ENCODE assay signal across 21 cellular contexts in the genomic region with DNA sequence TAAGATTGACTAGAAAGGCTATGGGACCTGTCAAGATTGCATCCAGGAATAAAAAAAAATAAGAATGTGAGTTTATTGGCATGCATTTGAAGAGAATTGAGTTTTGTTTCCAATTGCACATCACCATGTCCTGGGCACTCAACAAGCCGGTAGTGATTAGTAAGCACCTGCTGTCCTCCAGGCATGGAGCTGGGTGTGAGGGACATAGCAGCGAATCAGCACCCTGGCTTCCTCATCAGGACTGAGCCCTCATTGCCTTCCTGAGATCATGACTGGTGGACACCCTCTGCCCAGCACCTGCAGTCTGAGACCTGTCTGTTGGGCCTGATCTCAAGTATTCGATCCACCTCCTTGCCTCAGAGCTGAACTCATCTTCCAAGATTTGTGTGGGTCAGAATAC. TPM values are rescaled to one million over a fixed set of nuclear protein-coding genes. Genes with fewer than 3 reads are reported as not detected.
"Had no signal": no experiment of that assay in that cellular context is flagged by ENCODE, and none has a peak within 500 bp of the region (broad histone marks: within the 10 kb centered on the region; RNA-seq: fewer than 3 reads in every experiment).

No MANE protein-coding gene starts in this region.

- H3K4me2 ChIP-seq: hepatocyte, smooth muscle cell had no signal

- H3K79me2 ChIP-seq: hepatocyte had no signal

- H2AFZ ChIP-seq: hepatocyte had no signal

- H3K27me3 ChIP-seq: cardiac muscle cell, hepatocyte, sigmoid colon, testis, upper lobe of left lung had no signal

- H3K4me3 ChIP-seq: cardiac muscle cell, hepatocyte, left ventricle myocardium inferior, sigmoid colon, smooth muscle cell, testis, upper lobe of left lung had no signal

- DNase-seq: activated gamma-delta T cell, left ventricle myocardium inferior, midbrain, natural killer cell, retina, sigmoid colon, T1000 had no signal

- H3K9me3 ChIP-seq: left ventricle myocardium inferior, sigmoid colon, testis, upper lobe of left lung had no signal

- H3K36me3 ChIP-seq: cardiac muscle cell, left ventricle myocardium inferior, sigmoid colon, upper lobe of left lung had no signal

- H3K27ac ChIP-seq: cardiac muscle cell, hepatocyte, left ventricle myocardium inferior, testis, upper lobe of left lung had no signal

- FAIRE-seq: endometrium, frontal cortex had no signal

RNA-seq across cellular contexts. Expression of a gene that starts 31.7 kb away (rescaled TPM):
- total RNA-seq: cardiac muscle cell, cerebellum, frontal cortex, hepatocyte, left ventricle myocardium inferior, lung microvascular endothelial cell, natural killer cell, progenitor cell of endocrine pancreas, sigmoid colon, upper lobe of left lung had no signal

RNA-seq across cellular contexts. Expression of a gene that starts 40.0 kb away (rescaled TPM):
- total RNA-seq: activated CD4-positive, alpha-beta memory T cell treated with anti-CD3 and anti-CD28 coated beads for 36 hours; activated CD8-positive, alpha-beta memory T cell treated with anti-CD3 and anti-CD28 coated beads, Interleukin-2, amount 10 ng/mL, durations not matched to agents 7 days and 5 days; cardiac muscle cell; cerebellum; frontal cortex; natural killer cell; T-helper 1 cell treated with Interleukin-12 subunit alpha and Interleukin-12 subunit beta and Interleukin-4 antibody, amounts not matched to agents 30 ng/mL and 1 ng/mL, for 36 hours; testis had no signal

RNA-seq across cellular contexts. Expression of a gene that starts 48.6 kb away (rescaled TPM):
- total RNA-seq: activated CD4-positive, alpha-beta memory T cell treated with anti-CD3 and anti-CD28 coated beads for 36 hours; activated CD8-positive, alpha-beta memory T cell treated with anti-CD3 and anti-CD28 coated beads, Interleukin-2, amount 10 ng/mL, durations not matched to agents 7 days and 5 days; cardiac muscle cell; cerebellum; frontal cortex; left ventricle myocardium inferior; lung microvascular endothelial cell; natural killer cell; osteocyte; progenitor cell of endocrine pancreas; sigmoid colon; smooth muscle cell; T-helper 1 cell treated with Interleukin-12 subunit alpha and Interleukin-12 subunit beta and Interleukin-4 antibody, amounts not matched to agents 30 ng/mL and 1 ng/mL, for 36 hours; testis; upper lobe of left lung had no signal
